In genomic region chr10:70579234-70580002, GRCh38 we compare ENCODE assay signal across 1 cellular context.
A peak's percentile ranks its signal among the peaks of the same experiment; 100 is the strongest.
TF ChIP-seq lines count a peak whose summit lies in the region.

No MANE protein-coding gene starts in this region.

TF ChIP-seq in H1, 55 proteins besides CTCF, POLR2A, EP300 and RAD21:
- no peak for TF ChIP-seq EZH2 (IDR thresholded peaks at IDR 0.05; ENCODE audit: low read depth, low read length, severe bottlenecking)
- peak; percentile 43; the same call in 1 of the 2 replicates for TF ChIP-seq USF2 (IDR thresholded peaks at IDR 0.05; ENCODE audit: low read length)
